Comparison of ENCODE assay signal across 9 cellular contexts in genomic region chr10:16116404-16117304, GRCh38.
DNase-seq lines count a peak whose midpoint lies in the region; ATAC-seq, FAIRE-seq and TF ChIP-seq lines count a peak whose summit lies in the region.
"Had no signal": no experiment of that assay in that cellular context is flagged by ENCODE, and none has a peak within 500 bp of the region (broad histone marks: within the 10 kb centered on the region; RNA-seq: fewer than 3 reads in every experiment).

No MANE protein-coding gene starts in this region.

- H3K36me3 ChIP-seq in OCI-LY3 (replicated peaks; ENCODE audit: low read depth, low read length) (no peaks in the 10 kb centered on the region), prostate gland (no peaks in the 10 kb centered on the region)

- TF ChIP-seq CTCF in OCI-LY3 (IDR thresholded peaks at IDR 0.05; ENCODE audit: low read depth, low read length) (peak; percentile 45), prostate gland (IDR thresholded peaks at IDR 0.05) (peak in 1 of 4 experiments; percentile 19)

- H3K79me2 ChIP-seq in OCI-LY3 (ENCODE audit: low read length): no peaks in the 10 kb centered on the region
- H3K79me2 ChIP-seq: parathyroid adenoma had no signal

- no peak for FAIRE-seq in H54 (lab: Jason Lieb, UNC)

- intact Hi-C loops in prostate gland (cut with DNase I): no loop called here

- TF ChIP-seq POLR2A in H54 (IDR thresholded peaks at IDR 0.05; ENCODE audit: low read depth, low read length) (no peak), prostate gland (IDR thresholded peaks at IDR 0.05) (no peak)

- H3K4me1 ChIP-seq in OCI-LY3 (ENCODE audit: low read length): no peaks in the 10 kb centered on the region
- H3K4me1 ChIP-seq in prostate gland (replicated peaks): no peaks in the 10 kb centered on the region
- H3K4me1 ChIP-seq: parathyroid adenoma had no signal

- H4K20me1 ChIP-seq in OCI-LY3 (ENCODE audit: insufficient read depth, low read length): no peaks in the 10 kb centered on the region

- H3K27ac ChIP-seq in OCI-LY3 (ENCODE audit: low read length) (no peak overlapping the region), prostate gland (no peak overlapping the region)
- H3K27ac ChIP-seq: parathyroid adenoma had no signal

- no peak overlapping the region for H3K4me2 ChIP-seq in OCI-LY3 (ENCODE audit: low read length)

- H3K4me3 ChIP-seq in OCI-LY3 (ENCODE audit: low read length): no peak overlapping the region
- no peak overlapping the region for H3K4me3 ChIP-seq in prostate gland

- 62% methylated on average over 11 of the region's 11 CpGs for WGBS in prostate gland

- in situ Hi-C loops in G401 (cut with HindIII; ENCODE audit: low sequenced_read_pairs): no loop called here

- H2AFZ ChIP-seq in OCI-LY3 (ENCODE audit: low read depth, low read length): no peak overlapping the region
- H2AFZ ChIP-seq: parathyroid adenoma had no signal

- H3K9ac ChIP-seq in OCI-LY3 (ENCODE audit: low read length): no peak overlapping the region
- H3K9ac ChIP-seq: parathyroid adenoma had no signal

- no peak for ATAC-seq in HG02610 (IDR thresholded peaks at IDR 0.05; ENCODE audit: unreplicated experiment)

- DNase-seq in G401 (ENCODE audit: low spot score): peak; percentile 24
- DNase-seq in H54 (ENCODE audit: insufficient read length, low spot score): peak; percentile 9
- DNase-seq in germinal center (ENCODE audit: low spot score): peak; percentile 3
- DNase-seq in hippocampal formation (lab: John Stamatoyannopoulos, UW): no peak
- DNase-seq in NCI-H226: no peak
- DNase-seq in prostate gland (ENCODE audit: low spot score): no peak

- H3K27me3 ChIP-seq in OCI-LY3 (ENCODE audit: low read depth, low read length) (no peaks in the 10 kb centered on the region), prostate gland (replicated peaks; ENCODE audit: insufficient read depth) (no peaks in the 10 kb centered on the region)

- H3K9me3 ChIP-seq in OCI-LY3 (ENCODE audit: insufficient read depth, low read length) (no peaks in the 10 kb centered on the region), prostate gland (no peaks in the 10 kb centered on the region)

Comparison
In these comparisons a context has a peak if more than half of its experiments do, and no peak if none do; other contexts are left out.
1. DNase-seq: peak in G401 (single experiment), H54 (single experiment) and germinal center (single experiment); none in hippocampal formation (0 of 2), NCI-H226 (single experiment) and prostate gland (single experiment).